ENCODE assay signal across 8 cellular contexts in genomic region chr13:45393941-45394570, GRCh38. TPM values are rescaled to one million over a fixed set of nuclear protein-coding genes. Genes with fewer than 3 reads are reported as not detected.
A peak's percentile ranks its signal among the peaks of the same experiment; 100 is the strongest.
DNase-seq lines count a peak whose midpoint lies in the region; ATAC-seq and TF ChIP-seq lines count a peak whose summit lies in the region.

No MANE protein-coding gene starts in this region.

- H3K36me3 ChIP-seq in HCT116 (ENCODE audit: control insufficient read depth in 1 of 2, insufficient read depth in 2 of 2, low read length in 2 of 2), result peaks cover 21 to 37% of the 10 kb centered on the region in 2 experiments
- H3K36me3 ChIP-seq in Panc1 (ENCODE audit: control insufficient read depth, insufficient read depth, low read length), result peaks cover 2% of the 10 kb centered on the region; the same call in 1 of the 2 replicates
- peaks cover 0 to 51% (median 38%) of the 10 kb centered on the region in 3 donors for H3K36me3 ChIP-seq in tibial artery

- BruUV-seq in HCT116 (replicated peaks; lab: Mats Ljungman, UMichigan), result no TSS peak
- BruUV-seq in Panc1 (replicated peaks; lab: Mats Ljungman, UMichigan), result no TSS peak

- TF ChIP-seq CTCF in HCT116 (IDR thresholded peaks at IDR 0.05 in 2 of 3, conservative IDR thresholded peaks at IDR 0.05 in 1 of 3; ENCODE audit: borderline replicate concordance in 1 of 3, insufficient read depth in 1 of 3, low read depth in 2 of 3, low read length in 2 of 3) (peak; percentile 43 to 80 (median 65); a peak in 4 of 6 replicates), Panc1 (IDR thresholded peaks at IDR 0.05) (peak; percentile 82), tibial artery (IDR thresholded peaks at IDR 0.05) (peak; percentile 21 to 52)

- no peak overlapping the region for H3K4me2 ChIP-seq in HCT116 (ENCODE audit: low read length)

- no peak for TF ChIP-seq POLR2A in HCT116 (IDR thresholded peaks at IDR 0.05; ENCODE audit: borderline replicate concordance, extremely low read depth, insufficient read depth, insufficient read length)

- no peaks in the 10 kb centered on the region for H3K79me2 ChIP-seq in HCT116 (ENCODE audit: insufficient read depth, low read length)

- H2AFZ ChIP-seq in HCT116 (ENCODE audit: low read depth, low read length, poor library complexity, severe bottlenecking), result no peak overlapping the region

- intact Hi-C loops in HCT116 (cut with micrococcal nuclease) (loop anchor here (10.0 kb wide), 1 partner anchor 349 kb away; no protein-coding TSS in a partner anchor), Panc1 (cut with micrococcal nuclease; ENCODE audit: unreplicated experiment) (no loop called here), tibial artery (cut with DNase I; ENCODE audit: low total_unique reads) (no loop called here)

- H3K4me1 ChIP-seq in HCT116 (ENCODE audit: control insufficient read depth in 1 of 2, insufficient read depth in 2 of 2, low read length in 2 of 2), result no peaks in the 10 kb centered on the region
- H3K4me1 ChIP-seq in Panc1 (ENCODE audit: control insufficient read depth, insufficient read depth, low read length), result no peaks in the 10 kb centered on the region
- H3K4me1 ChIP-seq in tibial artery, result no peaks in the 10 kb centered on the region

- ATAC-seq in HCT116, result peak; percentile 99
- peak; percentile 83 for ATAC-seq in Panc1
- no peak for ATAC-seq in GM21367 (IDR thresholded peaks at IDR 0.05; ENCODE audit: unreplicated experiment)
- no peak for ATAC-seq in HG02759 (IDR thresholded peaks at IDR 0.05; ENCODE audit: unreplicated experiment)

- peak; percentile 63 for TF ChIP-seq RAD21 in HCT116 (IDR thresholded peaks at IDR 0.05; ENCODE audit: low read depth)

- H3K4me3 ChIP-seq in HCT116 (replicated peaks in 1 of 2; ENCODE audit: low read depth in 1 of 2, low read length in 2 of 2) (no peak overlapping the region), Panc1 (ENCODE audit: low read depth in 2 of 2, low read length in 2 of 2) (no peak overlapping the region), tibial artery (no peak overlapping the region)

- POLR2A ChIA-PET in HCT116 (lab: Charles Lee) (interaction anchor here (0.7 kb wide), 1 partner anchor 62 kb away, joined by 5 read pairs; no protein-coding TSS in a partner anchor), Panc1 (lab: Charles Lee) (interaction anchor here (0.6 kb wide), 1 partner anchor 22 kb away, joined by 11 read pairs; no protein-coding TSS in a partner anchor)

- H3K27ac ChIP-seq in HCT116 (ENCODE audit: low read depth, low read length), result no peak overlapping the region
- no peak overlapping the region for H3K27ac ChIP-seq in Panc1 (ENCODE audit: low read length)
- no peak overlapping the region for H3K27ac ChIP-seq in tibial artery

- in situ Hi-C loops in Panc1 (cut with HindIII; ENCODE audit: low pct_unique_long_range_greater_than_20kb, low sequenced_read_pairs), result no loop called here
- in situ Hi-C loops in T47D (cut with HindIII; ENCODE audit: low pct_unique_long_range_greater_than_20kb, low sequenced_read_pairs), result no loop called here

- DNase-seq in DMS153 (lab: John Stamatoyannopoulos, UW) (peak; percentile 21), HCT116 (ENCODE audit: low read depth, low spot score) (peak; percentile 45), Panc1 (ENCODE audit: low read depth, low spot score) (no peak), T47D (ENCODE audit: low read depth in 1 of 2, low spot score in 1 of 2) (peak; percentile 64 to 71), kidney glomerular epithelial cell (lab: John Stamatoyannopoulos, UW) (peak; percentile 28), tibial artery (no peak)

- CTCF ChIA-PET in HCT116 (lab: Charles Lee), result interaction anchor here (0.9 to 2.3 kb wide), 11 partner anchors 9 to 421 kb away, joined by 3 to 13 read pairs (median 3); partner anchors contain the start of genes SLC25A30 and TPT1
- CTCF ChIA-PET in Panc1 (lab: Charles Lee), result interaction anchor here (0.6 to 0.7 kb wide), 2 partner anchors 18 to 252 kb away, joined by 3 read pairs; no protein-coding TSS in a partner anchor

- H3K9me3 ChIP-seq in HCT116 (ENCODE audit: control insufficient read depth in 1 of 2, insufficient read depth in 1 of 2, low read depth in 1 of 2, low read length in 2 of 2), result no peaks in the 10 kb centered on the region
- no peaks in the 10 kb centered on the region for H3K9me3 ChIP-seq in Panc1 (ENCODE audit: control insufficient read depth, insufficient read depth, low read depth, low read length)
- no peaks in the 10 kb centered on the region for H3K9me3 ChIP-seq in tibial artery

- RAD21 ChIA-PET in HCT116 (lab: Charles Lee; ENCODE audit: low non-redundant PET in 1 of 2, low total read pairs in 2 of 2, uncharacterized antibody in 2 of 2, unreplicated experiment in 2 of 2), result interaction anchor here in 1 of 2 experiments (0.5 kb wide), 1 partner anchor 69 kb away, joined by 4 read pairs; no protein-coding TSS in a partner anchor

- H3K27me3 ChIP-seq in HCT116 (ENCODE audit: insufficient read depth, low read length) (no peaks in the 10 kb centered on the region), Panc1 (ENCODE audit: control insufficient read depth, insufficient read depth, low read length) (no peaks in the 10 kb centered on the region), tibial artery (no peaks in the 10 kb centered on the region)

- H4K20me1 ChIP-seq in HCT116 (ENCODE audit: insufficient read depth), result no peaks in the 10 kb centered on the region

- H3K9me2 ChIP-seq in HCT116 (ENCODE audit: insufficient read depth), result no peaks in the 10 kb centered on the region

- H3K9ac ChIP-seq in HCT116 (ENCODE audit: low read length), result no peak overlapping the region

TF ChIP-seq in HCT116, 20 proteins besides CTCF, POLR2A, EP300 and RAD21:
- TF ChIP-seq, protein P1, sequence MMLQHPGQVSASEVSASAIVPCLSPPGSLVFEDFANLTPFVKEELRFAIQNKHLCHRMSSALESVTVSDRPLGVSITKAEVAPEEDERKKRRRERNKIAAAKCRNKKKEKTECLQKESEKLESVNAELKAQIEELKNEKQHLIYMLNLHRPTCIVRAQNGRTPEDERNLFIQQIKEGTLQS (IDR thresholded peaks at IDR 0.05), result no peak
TF ChIP-seq in HCT116: peak in this region for 0.

RNA-seq across cellular contexts. Expression of gene SLC25A30, which starts 24.1 kb away (rescaled TPM):
- total RNA-seq in HCT116 (2021; ENCODE audit: unreplicated experiment), result 29.2 TPM
- 18.9 and 19.8 TPM in 2 replicates for polyA plus RNA-seq in HCT116 (2012)
- total RNA-seq in Panc1 (2021; ENCODE audit: unreplicated experiment), result 26.8 TPM
- polyA plus RNA-seq in Panc1 (2012; ENCODE audit: insufficient read length), result 28.7 TPM

RNA-seq across cellular contexts. Expression of gene TPT1, which starts 53.1 kb away (rescaled TPM):
- 2,859 TPM for total RNA-seq in HCT116 (2021; ENCODE audit: unreplicated experiment)
- polyA plus RNA-seq in HCT116 (2012), result 3,620 and 4,032 TPM in 2 replicates
- total RNA-seq in Panc1 (2021; ENCODE audit: unreplicated experiment), result 939 TPM
- polyA plus RNA-seq in Panc1 (2012; ENCODE audit: insufficient read length), result 1,185 TPM

Comparison
In these comparisons a context has a peak if more than half of its experiments do, and no peak if none do; other contexts are left out.
1. DNase-seq: peak in DMS153 (single experiment), HCT116 (single experiment), T47D (2 of 2) and kidney glomerular epithelial cell (single experiment); none in Panc1 (single experiment) and tibial artery (0 of 2).
2. ATAC-seq: peak in HCT116 (single experiment) and Panc1 (single experiment); none in GM21367 (single experiment) and HG02759 (single experiment).
3. Peak in every context shown above with its lines, with median percentiles within 50 percentile points of each other: CTCF ChIP-seq.